Comparison of ENCODE assay signal across 7 cellular contexts in genomic region chr3:162161595-162161994, GRCh38.
"Had no signal": no experiment of that assay in that cellular context is flagged by ENCODE, and none has a peak within 500 bp of the region (broad histone marks: within the 10 kb centered on the region; RNA-seq: fewer than 3 reads in every experiment).

No MANE protein-coding gene starts in this region.

- H2AFZ ChIP-seq: GM23248 had no signal

- FAIRE-seq: HTR-8/SVneo, K562 had no signal

- H3K4me3 ChIP-seq: GM23248, K562 had no signal

- ATAC-seq: K562 had no signal

- DNase-seq: GM23248, GOT3, H9, HCEC 1CT, KG1 had no signal

- H3K9ac ChIP-seq: GM23248 had no signal

- H3K27ac ChIP-seq: GM23248 had no signal
